ENCODE assay signal across 10 cellular contexts in the genomic region with DNA sequence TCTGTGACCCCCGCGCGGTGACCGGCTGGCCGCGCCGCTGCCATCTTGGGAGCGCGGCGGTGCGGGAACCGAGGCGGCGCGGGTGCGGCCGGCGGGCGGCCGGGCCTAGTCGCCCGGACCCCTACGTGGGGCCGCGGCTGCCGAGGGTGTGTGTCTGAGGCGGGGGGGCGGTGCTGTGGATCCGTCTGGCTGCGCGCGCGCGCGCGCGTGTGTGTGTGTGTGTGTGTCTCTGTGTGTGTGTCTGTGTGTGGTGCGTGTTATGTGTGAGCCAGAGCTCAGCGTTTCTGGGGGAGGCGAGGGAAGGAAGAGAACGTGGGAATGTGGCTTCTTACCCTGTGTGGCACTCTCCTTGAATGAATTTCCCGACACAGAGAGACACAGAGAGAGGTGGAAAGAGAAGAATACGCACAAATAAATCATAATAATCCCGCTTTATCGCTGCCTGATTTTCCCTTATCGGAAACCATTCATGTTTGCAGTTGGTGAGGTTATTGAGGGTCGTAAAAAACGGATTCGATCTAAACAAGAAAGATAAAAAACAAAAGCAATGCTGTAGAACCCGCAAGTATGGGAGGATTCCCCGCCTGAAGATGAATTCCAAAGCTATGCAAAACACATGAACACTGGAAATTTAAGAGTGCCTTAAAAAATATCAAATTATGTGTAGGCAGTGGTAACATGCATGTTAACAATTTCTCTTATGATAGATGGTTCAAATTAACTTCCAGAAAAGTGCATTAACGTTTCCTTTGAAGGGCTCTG. TPM values are rescaled to one million over a fixed set of nuclear protein-coding genes. Genes with fewer than 3 reads are reported as not detected.
A peak's percentile ranks its signal among the peaks of the same experiment; 100 is the strongest.
DNase-seq lines count a peak whose midpoint lies in the region; ATAC-seq and TF ChIP-seq lines count a peak whose summit lies in the region.
"Had no signal": no experiment of that assay in that cellular context is flagged by ENCODE, and none has a peak within 500 bp of the region (broad histone marks: within the 10 kb centered on the region; RNA-seq: fewer than 3 reads in every experiment).

No MANE protein-coding gene starts in this region.

- peak overlapping the region; percentile 78 for H3K27ac ChIP-seq in caudate nucleus (ENCODE audit: low read depth, low read length)
- H3K27ac ChIP-seq in right lobe of liver = no peak overlapping the region
- peak overlapping the region in 3 of 4 donors; percentile 6 to 72 (median 67) for H3K27ac ChIP-seq in upper lobe of left lung
- H3K27ac ChIP-seq in gastrocnemius medialis = no peak overlapping the region

- 58% methylated on average over 22 of the region's 52 CpGs for WGBS in right lobe of liver (ENCODE audit: insufficient coverage, low coverage, low lambda C conversion rate, missing lambda C conversion rate)
- WGBS in upper lobe of left lung, 2 donors = 26 to 50% methylated on average over 22 to 51 of the region's 52 CpGs

- H3K9me3 ChIP-seq in right lobe of liver = no peaks in the 10 kb centered on the region
- no peaks in the 10 kb centered on the region for H3K9me3 ChIP-seq in upper lobe of left lung
- no peaks in the 10 kb centered on the region for H3K9me3 ChIP-seq in gastrocnemius medialis
- H3K9me3 ChIP-seq in BE2C = no peaks in the 10 kb centered on the region

- H3K4me3 ChIP-seq in right lobe of liver (peak overlapping the region in 2 of 3 donors; percentile 1 to 57), upper lobe of left lung (peak overlapping the region in 3 of 4 donors; percentile 60 to 70 (median 64)), gastrocnemius medialis (no peak overlapping the region), BE2C (ENCODE audit: low read depth, low read length) (no peak overlapping the region)

- no peak for TF ChIP-seq EP300 in upper lobe of left lung (IDR thresholded peaks at IDR 0.05)

- H3K36me3 ChIP-seq in right lobe of liver (no peaks in the 10 kb centered on the region), upper lobe of left lung (no peaks in the 10 kb centered on the region), gastrocnemius medialis (no peaks in the 10 kb centered on the region), BE2C (peaks cover 13% of the 10 kb centered on the region)

- DNase-seq in activated naive CD4-positive, alpha-beta T cell treated with anti-CD3 and anti-CD28 coated beads, Interleukin-2, amount 10 ng/mL, durations not matched to agents 7 days and 5 days = no peak
- DNase-seq in activated naive CD4-positive, alpha-beta T cell treated with anti-CD3 and anti-CD28 coated beads, Interleukin-2, amount 50 U/mL, for 16 hours = no peak
- DNase-seq in caudate nucleus (lab: John Stamatoyannopoulos, UW) (peak in 4 of 61 donors; percentile 14 to 31 (median 24)), right lobe of liver (no peak), upper lobe of left lung (peak in 1 of 2 donors; percentile 89), gastrocnemius medialis (no peak), BE2C (no peak)
- no peak for DNase-seq in stimulated activated CD4-positive, alpha-beta T cell treated with anti-CD3 and anti-CD28 coated beads, Interleukin-12 subunit alpha, Interleukin-12 subunit beta, amount 100 ng/mL, for 4 hours
- DNase-seq: activated CD4-positive, alpha-beta T cell treated with anti-CD3 and anti-CD28 coated beads, Interleukin-2, amount 50 U/mL, for 4 hours had no signal

- CTCF ChIA-PET in activated naive CD4-positive, alpha-beta T cell treated with anti-CD3 and anti-CD28 coated beads, Interleukin-2, amount 10 ng/mL, durations not matched to agents 7 days and 5 days (lab: Charles Lee) = no interaction called here

- peaks cover 18% of the 10 kb centered on the region for H3K4me1 Mint-ChIP-seq in activated naive CD4-positive, alpha-beta T cell treated with anti-CD3 and anti-CD28 coated beads, Interleukin-2, amount 10 ng/mL, durations not matched to agents 7 days and 5 days

- H3K27me3 ChIP-seq in right lobe of liver = no peaks in the 10 kb centered on the region
- H3K27me3 ChIP-seq in upper lobe of left lung = peaks cover 0 to 34% (median 18%) of the 10 kb centered on the region in 4 donors
- peaks cover 41 to 62% (median 42%) of the 10 kb centered on the region in 3 donors for H3K27me3 ChIP-seq in gastrocnemius medialis
- no peaks in the 10 kb centered on the region for H3K27me3 ChIP-seq in BE2C

- ATAC-seq in right lobe of liver (no peak), upper lobe of left lung (ENCODE audit: low FRiP score in 2 of 2) (peak in 1 of 2 donors; percentile 10), gastrocnemius medialis (no peak)

- TF ChIP-seq POLR2A in right lobe of liver (IDR thresholded peaks at IDR 0.05) (no peak), upper lobe of left lung (IDR thresholded peaks at IDR 0.05) (no peak), gastrocnemius medialis (IDR thresholded peaks at IDR 0.05) (no peak)

- peaks cover 83% of the 10 kb centered on the region for H3K27me3 Mint-ChIP-seq in activated naive CD4-positive, alpha-beta T cell treated with anti-CD3 and anti-CD28 coated beads, Interleukin-2, amount 10 ng/mL, durations not matched to agents 7 days and 5 days

- H3K36me3 Mint-ChIP-seq in activated naive CD4-positive, alpha-beta T cell treated with anti-CD3 and anti-CD28 coated beads, Interleukin-2, amount 10 ng/mL, durations not matched to agents 7 days and 5 days = peaks cover 6% of the 10 kb centered on the region

- peaks cover 2% of the 10 kb centered on the region for H3K9me3 Mint-ChIP-seq in activated naive CD4-positive, alpha-beta T cell treated with anti-CD3 and anti-CD28 coated beads, Interleukin-2, amount 10 ng/mL, durations not matched to agents 7 days and 5 days
- H3K9me3 Mint-ChIP-seq: central memory CD8-positive, alpha-beta T cell had no signal

- TF ChIP-seq CTCF in right lobe of liver (IDR thresholded peaks at IDR 0.05) (no peak), upper lobe of left lung (IDR thresholded peaks at IDR 0.05) (no peak), gastrocnemius medialis (IDR thresholded peaks at IDR 0.05 in 4 of 5, conservative IDR thresholded peaks at IDR 0.05 in 1 of 5) (no peak), BE2C (IDR thresholded peaks at IDR 0.05; ENCODE audit: low read depth, low read length) (no peak)

- H3K4me1 ChIP-seq in right lobe of liver (no peaks in the 10 kb centered on the region), upper lobe of left lung (peaks cover 6 to 31% (median 7%) of the 10 kb centered on the region in 4 donors), gastrocnemius medialis (peaks cover under 1% of the 10 kb centered on the region in 2 donors), BE2C (no peaks in the 10 kb centered on the region)

- in situ Hi-C loops in gastrocnemius medialis (cut with MboI; ENCODE audit: low sequenced_read_pairs in 4 of 4) = loop anchor here in 2 of 4 donors (10.0 to 25.0 kb wide), 3 partner anchors 199 to 326 kb away; no protein-coding TSS in a partner anchor

- peak overlapping the region; percentile 82 for H3K27ac Mint-ChIP-seq in activated naive CD4-positive, alpha-beta T cell treated with anti-CD3 and anti-CD28 coated beads, Interleukin-2, amount 10 ng/mL, durations not matched to agents 7 days and 5 days

- peak overlapping the region; percentile 23 for H3K4me3 Mint-ChIP-seq in activated naive CD4-positive, alpha-beta T cell treated with anti-CD3 and anti-CD28 coated beads, Interleukin-2, amount 10 ng/mL, durations not matched to agents 7 days and 5 days
- H3K4me3 Mint-ChIP-seq: central memory CD8-positive, alpha-beta T cell had no signal

- intact Hi-C loops in right lobe of liver (cut with DNase I) = no loop called here
- intact Hi-C loops in gastrocnemius medialis (cut with DNase I; ENCODE audit: low total_unique reads) = loop anchor here (5.0 kb wide), 1 partner anchor 1149 kb away; no protein-coding TSS in a partner anchor

RNA-seq across cellular contexts. Expression of a gene that starts 5.7 kb away (rescaled TPM):
- total RNA-seq in right lobe of liver = 10 to 100 TPM in 2 of 6 experiments, 1 to 10 TPM in 4; 5.3 to 12.1 (median 9.4) TPM
- 10 to 100 TPM in 5 of 6 donors, 1 to 10 TPM in 1; 8.9 to 70.3 (median 29.4) TPM for total RNA-seq in upper lobe of left lung
- under 1 TPM in 2 of 4 donors, not detected in 2; 0.36 to 0.55 TPM for total RNA-seq in gastrocnemius medialis
- 13.1 TPM for polyA plus RNA-seq in BE2C (2012; ENCODE audit: insufficient read depth, insufficient read length, low read depth)

RNA-seq across cellular contexts. Expression of a gene that starts 7.7 kb away (rescaled TPM):
- 1 to 10 TPM; 1.2 to 3.8 (median 2.3) TPM for total RNA-seq in right lobe of liver
- total RNA-seq in upper lobe of left lung = 10 to 100 TPM in 4 of 6 donors, 1 to 10 TPM in 2; 4.4 to 19.9 (median 11.4) TPM
- total RNA-seq in gastrocnemius medialis = under 1 TPM in 2 of 4 donors, not detected in 2; 0.13 to 0.85 TPM
- polyA plus RNA-seq in BE2C (2012; ENCODE audit: insufficient read depth, insufficient read length, low read depth) = 2.7 TPM

Comparison
In these comparisons a context has a peak if more than half of its experiments do, and no peak if none do; other contexts are left out.
1. H3K27ac ChIP-seq: peak in caudate nucleus (single experiment) and upper lobe of left lung (3 of 4); none in right lobe of liver (0 of 3) and gastrocnemius medialis (0 of 4).
2. H3K4me3 ChIP-seq: peak in right lobe of liver (2 of 3) and upper lobe of left lung (3 of 4); none in gastrocnemius medialis (0 of 4) and BE2C (single experiment).